ENCODE assay signal across 18 cellular contexts in genomic region chr16:71443714-71444113, GRCh38. TPM values are rescaled to one million over a fixed set of nuclear protein-coding genes. Genes with fewer than 3 reads are reported as not detected.
A peak's percentile ranks its signal among the peaks of the same experiment; 100 is the strongest.
DNase-seq lines count a peak whose midpoint lies in the region; ATAC-seq and TF ChIP-seq lines count a peak whose summit lies in the region.
"Had no signal": no experiment of that assay in that cellular context is flagged by ENCODE, and none has a peak within 500 bp of the region (broad histone marks: within the 10 kb centered on the region; RNA-seq: fewer than 3 reads in every experiment).

No MANE protein-coding gene starts in this region.

- CTCF ChIA-PET in mammary epithelial cell (lab: Charles Lee; ENCODE audit: low non-redundant PET) = no interaction called here

- H3K4me3 Mint-ChIP-seq in activated naive CD8-positive, alpha-beta T cell treated with anti-CD3 and anti-CD28 coated beads, Interleukin-2, amount 10 ng/mL, durations not matched to agents 7 days and 5 days = no peak overlapping the region
- H3K4me3 Mint-ChIP-seq in activated naive CD8-positive, alpha-beta T cell treated with anti-CD3 and anti-CD28 coated beads for 36 hours = no peak overlapping the region
- H3K4me3 Mint-ChIP-seq in activated T-cell treated with anti-CD3 and anti-CD28 coated beads, Interleukin-2, amount 50 U/mL, for 24 hours = no peak overlapping the region
- H3K4me3 Mint-ChIP-seq: CD4-positive, alpha-beta T cell; GM23338 had no signal

- H3K4me2 ChIP-seq in neuronal stem cell (ENCODE audit: insufficient read depth, low read length, poor library complexity, severe bottlenecking) = no peak overlapping the region
- H3K4me2 ChIP-seq in mammary epithelial cell (ENCODE audit: insufficient read depth, low read depth, low read length) = no peak overlapping the region
- H3K4me2 ChIP-seq: A549, GM23338 had no signal

- peaks cover 15% of the 10 kb centered on the region for H3K36me3 Mint-ChIP-seq in activated naive CD8-positive, alpha-beta T cell treated with anti-CD3 and anti-CD28 coated beads, Interleukin-2, amount 10 ng/mL, durations not matched to agents 7 days and 5 days
- H3K36me3 Mint-ChIP-seq in activated naive CD8-positive, alpha-beta T cell treated with anti-CD3 and anti-CD28 coated beads for 36 hours = peaks cover 16% of the 10 kb centered on the region
- H3K36me3 Mint-ChIP-seq in activated T-cell treated with anti-CD3 and anti-CD28 coated beads, Interleukin-2, amount 50 U/mL, for 24 hours (ENCODE audit: low read depth) = peaks cover 28% of the 10 kb centered on the region

- H3K9me3 ChIP-seq in neuronal stem cell (replicated peaks in 1 of 2; ENCODE audit: control insufficient read depth in 2 of 2, insufficient read depth in 1 of 2, low read depth in 1 of 2, low read length in 2 of 2) (peaks cover 37 to 39% of the 10 kb centered on the region in 2 donors), upper lobe of right lung (peaks cover 37% of the 10 kb centered on the region), mammary epithelial cell (replicated peaks; ENCODE audit: insufficient read depth, low read length) (peaks cover 49% of the 10 kb centered on the region)

- no peak for ATAC-seq in activated naive CD8-positive, alpha-beta T cell treated with anti-CD3 and anti-CD28 coated beads, Interleukin-2, amount 10 ng/mL, durations not matched to agents 7 days and 5 days (ENCODE audit: low read depth)
- ATAC-seq in esophagus mucosa = peak; percentile 26
- peak; percentile 11 for ATAC-seq in upper lobe of right lung
- ATAC-seq: GM23338 had no signal

- in situ Hi-C loops in mammary epithelial cell (cut with MboI; ENCODE audit: low sequenced_read_pairs in 2 of 2) = no loop called here

- no peak for DNase-seq in activated naive CD8-positive, alpha-beta T cell treated with anti-CD3 and anti-CD28 coated beads, Interleukin-2, amount 10 ng/mL, durations not matched to agents 7 days and 5 days
- DNase-seq in activated naive CD8-positive, alpha-beta T cell treated with anti-CD3 and anti-CD28 coated beads for 36 hours = no peak
- DNase-seq in neuronal stem cell (ENCODE audit: low spot score) (no peak), upper lobe of right lung (no peak), NCI-H2171 (lab: John Stamatoyannopoulos, UW) (no peak), mammary epithelial cell (no peak)
- no peak for DNase-seq in activated T-cell treated with anti-CD3 and anti-CD28 coated beads, Interleukin-2, amount 50 U/mL, for 24 hours
- DNase-seq: AML-193; Caco-2; CD4-positive, alpha-beta T cell; GDM1; H7 had no signal

- H3K79me1 ChIP-seq in neuronal stem cell (ENCODE audit: low read depth, low read length) = peaks cover 3% of the 10 kb centered on the region

- WGBS in neuronal stem cell (ENCODE audit: extremely low coverage in 2 of 2, insufficient read length in 2 of 2, insufficient replicate concordance in 1 of 2), 2 donors = no CpG with 5 or more reads among the region's 6 CpGs
- 87% methylated on average over 5 of the region's 6 CpGs for WGBS in mammary epithelial cell (ENCODE audit: low coverage, missing lambda C conversion rate)

- H2BK15ac ChIP-seq in neuronal stem cell (ENCODE audit: low read length) = no peak overlapping the region

- H4K20me1 ChIP-seq in mammary epithelial cell (ENCODE audit: insufficient read depth, low read length) = no peaks in the 10 kb centered on the region

- H3K4me3 ChIP-seq in neuronal stem cell (ENCODE audit: low read length in 2 of 2) (peak overlapping the region in 1 of 2 donors; percentile 3), upper lobe of right lung (no peak overlapping the region), mammary epithelial cell (replicated peaks in 1 of 3; ENCODE audit: insufficient read depth in 1 of 3, low read depth in 2 of 3, low read length in 3 of 3) (no peak overlapping the region)
- H3K4me3 ChIP-seq: A549, GM23338 had no signal

- H3K4me1 ChIP-seq in neuronal stem cell (ENCODE audit: control insufficient read depth in 2 of 2, insufficient read depth in 1 of 2, low read depth in 1 of 2, low read length in 2 of 2) (no peaks in the 10 kb centered on the region), upper lobe of right lung (no peaks in the 10 kb centered on the region), mammary epithelial cell (ENCODE audit: insufficient read depth, low read length) (no peaks in the 10 kb centered on the region)
- H3K4me1 ChIP-seq: A549, Caco-2 had no signal

- H3K4ac ChIP-seq in neuronal stem cell (ENCODE audit: low read length) = no peak overlapping the region

- TF ChIP-seq CTCF in upper lobe of right lung (IDR thresholded peaks at IDR 0.05) (no peak), mammary epithelial cell (conservative IDR thresholded peaks at IDR 0.05 in 1 of 2, IDR thresholded peaks at IDR 0.05 in 1 of 2; ENCODE audit: extremely low read depth in 1 of 2, insufficient read depth in 1 of 2, low read depth in 1 of 2, low read length in 2 of 2) (no peak)

- BruUV-seq in mammary epithelial cell (replicated peaks; lab: Mats Ljungman, UMichigan) = no TSS peak

- intact Hi-C loops in upper lobe of right lung (cut with DNase I) (no loop called here), mammary epithelial cell (cut with micrococcal nuclease) (no loop called here)

- no peak overlapping the region for H2BK5ac ChIP-seq in neuronal stem cell (ENCODE audit: low read length)

- no peak overlapping the region for H3K27ac ChIP-seq in neuronal stem cell (replicated peaks; ENCODE audit: low read length)
- H3K27ac ChIP-seq in upper lobe of right lung = no peak overlapping the region
- H3K27ac ChIP-seq in mammary epithelial cell (ENCODE audit: insufficient read depth, low read depth, low read length) = no peak overlapping the region
- H3K27ac ChIP-seq: 22Rv1, A549, C4-2B had no signal

- H3K9ac ChIP-seq in neuronal stem cell (ENCODE audit: low read depth, low read length, poor library complexity) = peak overlapping the region; percentile 50
- H3K9ac ChIP-seq in mammary epithelial cell (ENCODE audit: insufficient read depth, low read length) = no peak overlapping the region

- peaks cover 12% of the 10 kb centered on the region for H3K27me3 Mint-ChIP-seq in activated naive CD8-positive, alpha-beta T cell treated with anti-CD3 and anti-CD28 coated beads, Interleukin-2, amount 10 ng/mL, durations not matched to agents 7 days and 5 days
- peaks cover 18% of the 10 kb centered on the region for H3K27me3 Mint-ChIP-seq in activated naive CD8-positive, alpha-beta T cell treated with anti-CD3 and anti-CD28 coated beads for 36 hours
- peaks cover 21% of the 10 kb centered on the region for H3K27me3 Mint-ChIP-seq in activated T-cell treated with anti-CD3 and anti-CD28 coated beads, Interleukin-2, amount 50 U/mL, for 24 hours

- H3K18ac ChIP-seq in neuronal stem cell (ENCODE audit: low read length) = peak overlapping the region; percentile 42

- H2AK5ac ChIP-seq in neuronal stem cell (ENCODE audit: low read depth, low read length) = no peak overlapping the region

- H3K9me3 Mint-ChIP-seq in activated naive CD8-positive, alpha-beta T cell treated with anti-CD3 and anti-CD28 coated beads, Interleukin-2, amount 10 ng/mL, durations not matched to agents 7 days and 5 days = peaks cover 26% of the 10 kb centered on the region
- H3K9me3 Mint-ChIP-seq in activated naive CD8-positive, alpha-beta T cell treated with anti-CD3 and anti-CD28 coated beads for 36 hours = peaks cover 29% of the 10 kb centered on the region
- peaks cover 28% of the 10 kb centered on the region for H3K9me3 Mint-ChIP-seq in activated T-cell treated with anti-CD3 and anti-CD28 coated beads, Interleukin-2, amount 50 U/mL, for 24 hours

- POLR2A ChIA-PET in activated naive CD8-positive, alpha-beta T cell treated with anti-CD3 and anti-CD28 coated beads, Interleukin-2, amount 10 ng/mL, durations not matched to agents 7 days and 5 days (lab: Charles Lee) = no interaction called here

- H3K14ac ChIP-seq in neuronal stem cell (ENCODE audit: low read length) = no peak overlapping the region

- peaks cover 0 to 5% (median 0%) of the 10 kb centered on the region in 3 experiments for H3K27me3 ChIP-seq in neuronal stem cell (ENCODE audit: control insufficient read depth in 3 of 3, insufficient read depth in 3 of 3, low read depth in 1 of 3, low read length in 3 of 3)
- H3K27me3 ChIP-seq in upper lobe of right lung = no peaks in the 10 kb centered on the region
- H3K27me3 ChIP-seq in mammary epithelial cell (ENCODE audit: insufficient read depth, low read length) = no peaks in the 10 kb centered on the region

- no peaks in the 10 kb centered on the region for H3K79me2 ChIP-seq in mammary epithelial cell (ENCODE audit: insufficient read depth, low read length)

- H4K91ac ChIP-seq in neuronal stem cell (ENCODE audit: low read depth, low read length, poor library complexity) = no peak overlapping the region

- H4K8ac ChIP-seq in neuronal stem cell (ENCODE audit: low read depth, low read length) = peak overlapping the region; percentile 77

- H3K4me1 Mint-ChIP-seq in activated naive CD8-positive, alpha-beta T cell treated with anti-CD3 and anti-CD28 coated beads, Interleukin-2, amount 10 ng/mL, durations not matched to agents 7 days and 5 days = peaks cover 1% of the 10 kb centered on the region
- peaks cover 3% of the 10 kb centered on the region for H3K4me1 Mint-ChIP-seq in activated naive CD8-positive, alpha-beta T cell treated with anti-CD3 and anti-CD28 coated beads for 36 hours
- no peaks in the 10 kb centered on the region for H3K4me1 Mint-ChIP-seq in activated T-cell treated with anti-CD3 and anti-CD28 coated beads, Interleukin-2, amount 50 U/mL, for 24 hours (ENCODE audit: low read depth)
- H3K4me1 Mint-ChIP-seq: GM23338 had no signal

- H2AFZ ChIP-seq in neuronal stem cell (ENCODE audit: low read length) (no peak overlapping the region), mammary epithelial cell (ENCODE audit: low read depth, low read length) (no peak overlapping the region)
- H2AFZ ChIP-seq: GM23338 had no signal

- H3K36me3 ChIP-seq in neuronal stem cell (replicated peaks in 1 of 2; ENCODE audit: control insufficient read depth in 2 of 2, insufficient read depth in 2 of 2, low read length in 2 of 2) (peaks cover 9 to 17% of the 10 kb centered on the region in 2 donors), upper lobe of right lung (no peaks in the 10 kb centered on the region), mammary epithelial cell (ENCODE audit: insufficient read depth, low read length) (no peaks in the 10 kb centered on the region)

- dilution Hi-C loops in mammary epithelial cell (cut with HindIII; ENCODE audit: low sequenced_read_pairs) = no loop called here

- no peak overlapping the region for H2BK12ac ChIP-seq in neuronal stem cell (ENCODE audit: low read length)

- H2BK120ac ChIP-seq in neuronal stem cell (ENCODE audit: low read depth, low read length) = no peak overlapping the region

- H3K23ac ChIP-seq in neuronal stem cell (ENCODE audit: low read depth, low read length, poor library complexity) = peak overlapping the region; percentile 82

- peak overlapping the region; percentile 5 for H3K27ac Mint-ChIP-seq in activated naive CD8-positive, alpha-beta T cell treated with anti-CD3 and anti-CD28 coated beads, Interleukin-2, amount 10 ng/mL, durations not matched to agents 7 days and 5 days
- H3K27ac Mint-ChIP-seq in activated naive CD8-positive, alpha-beta T cell treated with anti-CD3 and anti-CD28 coated beads for 36 hours = no peak overlapping the region
- no peak overlapping the region for H3K27ac Mint-ChIP-seq in activated T-cell treated with anti-CD3 and anti-CD28 coated beads, Interleukin-2, amount 50 U/mL, for 24 hours
- H3K27ac Mint-ChIP-seq: CD4-positive, alpha-beta T cell; GM23338 had no signal

RNA-seq across cellular contexts. Expression of gene TLE7, which starts 1.9 kb away (rescaled TPM):
- total RNA-seq in activated naive CD8-positive, alpha-beta T cell treated with anti-CD3 and anti-CD28 coated beads, Interleukin-2, amount 10 ng/mL, durations not matched to agents 7 days and 5 days = not detected
- not detected for total RNA-seq in activated naive CD8-positive, alpha-beta T cell treated with anti-CD3 and anti-CD28 coated beads for 36 hours
- not detected for total RNA-seq in esophagus mucosa
- polyA plus RNA-seq in neuronal stem cell (2013, experiment 1 of 2) = not detected
- not detected for polyA plus RNA-seq in neuronal stem cell (2013, experiment 2 of 2)
- not detected for total RNA-seq in upper lobe of right lung
- not detected for total RNA-seq in mammary epithelial cell
- not detected for polyA plus RNA-seq in mammary epithelial cell
- polyA minus RNA-seq in mammary epithelial cell = not detected
- total RNA-seq: Caco-2; CD4-positive, alpha-beta T cell; H7 had no signal
- polyA plus RNA-seq: A549, BJ had no signal

RNA-seq across cellular contexts. Expression of gene ZNF23, which starts 18.3 kb away (rescaled TPM):
- total RNA-seq in activated naive CD8-positive, alpha-beta T cell treated with anti-CD3 and anti-CD28 coated beads, Interleukin-2, amount 10 ng/mL, durations not matched to agents 7 days and 5 days = 10 to 100 TPM in 1 of 2 experiments, 1 to 10 TPM in 1; 9.6 to 10.5 TPM
- 10 to 100 TPM; 11.1 to 11.5 TPM for total RNA-seq in activated naive CD8-positive, alpha-beta T cell treated with anti-CD3 and anti-CD28 coated beads for 36 hours
- total RNA-seq in esophagus mucosa (3.9 TPM), upper lobe of right lung (7.3 TPM), mammary epithelial cell (10 to 100 TPM in 1 of 2 donors, 1 to 10 TPM in 1; 6.2 to 16.2 TPM)
- polyA plus RNA-seq in neuronal stem cell (2013, experiment 1 of 2) = 8.0 TPM
- polyA plus RNA-seq in neuronal stem cell (2013, experiment 2 of 2) = 8.5 TPM
- 3.8 TPM for polyA plus RNA-seq in mammary epithelial cell
- polyA minus RNA-seq in mammary epithelial cell = 1.5 TPM

RNA-seq across cellular contexts. Expression of gene ZNF19, which starts 45.4 kb away (rescaled TPM):
- 1 to 10 TPM; 5.3 to 5.8 TPM for total RNA-seq in activated naive CD8-positive, alpha-beta T cell treated with anti-CD3 and anti-CD28 coated beads, Interleukin-2, amount 10 ng/mL, durations not matched to agents 7 days and 5 days
- 1 to 10 TPM; 3.0 to 3.6 TPM for total RNA-seq in activated naive CD8-positive, alpha-beta T cell treated with anti-CD3 and anti-CD28 coated beads for 36 hours
- total RNA-seq in esophagus mucosa = 1.9 TPM
- polyA plus RNA-seq in neuronal stem cell (2013, experiment 1 of 2) = 4.7 TPM
- 4.3 TPM for polyA plus RNA-seq in neuronal stem cell (2013, experiment 2 of 2)
- 11.4 TPM for total RNA-seq in upper lobe of right lung
- total RNA-seq in mammary epithelial cell = 1 to 10 TPM; 3.4 to 5.2 TPM
- 0.97 TPM for polyA plus RNA-seq in mammary epithelial cell
- polyA minus RNA-seq in mammary epithelial cell = 4.3 TPM
